ENCODE assay signal across 23 cellular contexts in genomic region chr7:100722480-100723212, GRCh38. TPM values are rescaled to one million over a fixed set of nuclear protein-coding genes. Genes with fewer than 3 reads are reported as not detected.
DNase-seq lines count a peak whose midpoint lies in the region; ATAC-seq, FAIRE-seq and TF ChIP-seq lines count a peak whose summit lies in the region.
"Had no signal": no experiment of that assay in that cellular context is flagged by ENCODE, and none has a peak within 500 bp of the region (broad histone marks: within the 10 kb centered on the region; RNA-seq: fewer than 3 reads in every experiment).

No MANE protein-coding gene starts in this region.

- no peak overlapping the region for H2BK15ac ChIP-seq in neuronal stem cell (ENCODE audit: low read length)
- no peak overlapping the region for H2BK15ac ChIP-seq in mesendoderm (replicated peaks; ENCODE audit: low read depth)

- H3K4me1 ChIP-seq in SK-N-SH (ENCODE audit: control insufficient read depth in 1 of 2, insufficient read depth in 2 of 2, low read depth in 1 of 2, low read length in 1 of 2), result peaks cover 0 to 3% of the 10 kb centered on the region in 2 experiments; a peak in 1 of 4 replicates
- peaks cover 91% of the 10 kb centered on the region for H3K4me1 ChIP-seq in HepG2 (ENCODE audit: insufficient read depth, low read length)
- peaks cover 3 to 6% of the 10 kb centered on the region in 2 donors for H3K4me1 ChIP-seq in neuronal stem cell (ENCODE audit: control insufficient read depth in 2 of 2, insufficient read depth in 1 of 2, low read depth in 1 of 2, low read length in 2 of 2)
- H3K4me1 ChIP-seq in mesendoderm (ENCODE audit: control insufficient read depth, low read depth, low read length), result no peaks in the 10 kb centered on the region
- peaks cover 6% of the 10 kb centered on the region for H3K4me1 ChIP-seq in lower lobe of right lung

- H3K27me3 ChIP-seq in SK-N-SH (ENCODE audit: insufficient read depth) (peaks cover 28% of the 10 kb centered on the region), HepG2 (ENCODE audit: control insufficient read depth in 1 of 2, insufficient read depth in 2 of 2, low read length in 2 of 2) (no peaks in the 10 kb centered on the region; a peak in 1 of 5 replicates), neuronal stem cell (ENCODE audit: control insufficient read depth in 3 of 3, insufficient read depth in 3 of 3, low read depth in 1 of 3, low read length in 3 of 3) (peaks cover 9 to 60% (median 34%) of the 10 kb centered on the region in 3 experiments), mesendoderm (ENCODE audit: insufficient read depth, low read length, poor library complexity) (peaks cover 18% of the 10 kb centered on the region), lower lobe of right lung (ENCODE audit: low read depth) (peaks cover 27% of the 10 kb centered on the region)

- H3K56ac ChIP-seq in mesendoderm (ENCODE audit: low read length), result no peak overlapping the region

- no peak overlapping the region for H4K5ac ChIP-seq in mesendoderm (ENCODE audit: low read length)

- H4K91ac ChIP-seq in neuronal stem cell (ENCODE audit: low read depth, low read length, poor library complexity), result no peak overlapping the region

- peak overlapping the region; percentile 18 for H2AK5ac ChIP-seq in neuronal stem cell (ENCODE audit: low read depth, low read length)
- H2AK5ac ChIP-seq in mesendoderm (ENCODE audit: low read length), result no peak overlapping the region

- H3K9me2 ChIP-seq in SK-N-SH, result no peaks in the 10 kb centered on the region

- no peak overlapping the region for H3K4me3 ChIP-seq in SK-N-SH (ENCODE audit: low read depth in 2 of 2, low read length in 1 of 2)
- H3K4me3 ChIP-seq in HepG2 (replicated peaks in 1 of 3; ENCODE audit: insufficient read depth in 1 of 3, low read depth in 2 of 3, low read length in 3 of 3), result peak overlapping the region in 2 of 3 experiments; percentile 6 to 46; a peak in 1 of 6 replicates
- no peak overlapping the region for H3K4me3 ChIP-seq in neuronal stem cell (ENCODE audit: low read length in 2 of 2)
- no peak overlapping the region for H3K4me3 ChIP-seq in mesendoderm (ENCODE audit: low read length)
- H3K4me3 ChIP-seq in lower lobe of right lung, result no peak overlapping the region

- in situ Hi-C loops in HepG2 (cut with HindIII; ENCODE audit: extremely low pct_ligation_motif_present, low pct_unique_long_range_greater_than_20kb), result no loop called here

- TF ChIP-seq EP300 in SK-N-SH (IDR thresholded peaks at IDR 0.05; ENCODE audit: borderline replicate concordance in 1 of 2, low read depth in 1 of 2, low read length in 1 of 2), result no peak
- no peak for TF ChIP-seq EP300 in HepG2 (IDR thresholded peaks at IDR 0.05; ENCODE audit: low read depth in 2 of 2, low read length in 2 of 2)
- TF ChIP-seq EP300 in HepG2 (CRISPR knock-in tag; IDR thresholded peaks at IDR 0.05; ENCODE audit: borderline replicate concordance), result no peak

- no TSS peak for BruUV-seq in HepG2 (replicated peaks; lab: Mats Ljungman, UMichigan)

- H3K14ac ChIP-seq in neuronal stem cell (ENCODE audit: low read length), result no peak overlapping the region

- H3K23ac ChIP-seq in neuronal stem cell (ENCODE audit: low read depth, low read length, poor library complexity) (no peak overlapping the region), mesendoderm (ENCODE audit: low read length) (no peak overlapping the region)

- TF ChIP-seq CTCF in SK-N-SH (IDR thresholded peaks at IDR 0.05), result no peak
- no peak for TF ChIP-seq CTCF in HepG2 (CRISPR knock-in tag; IDR thresholded peaks at IDR 0.05)
- TF ChIP-seq CTCF in lower lobe of right lung (IDR thresholded peaks at IDR 0.05), result no peak

- no peak overlapping the region for H2BK5ac ChIP-seq in neuronal stem cell (ENCODE audit: low read length)
- H2BK5ac ChIP-seq in mesendoderm (ENCODE audit: low read length), result no peak overlapping the region

- no peak overlapping the region for H2BK12ac ChIP-seq in neuronal stem cell (ENCODE audit: low read length)

- H4K8ac ChIP-seq in neuronal stem cell (ENCODE audit: low read depth, low read length) (no peak overlapping the region), mesendoderm (ENCODE audit: low read depth, low read length) (no peak overlapping the region)

- H2BK120ac ChIP-seq in neuronal stem cell (ENCODE audit: low read depth, low read length), result no peak overlapping the region
- no peak overlapping the region for H2BK120ac ChIP-seq in mesendoderm (ENCODE audit: low read depth, low read length)

- no peaks in the 10 kb centered on the region for H3K79me2 ChIP-seq in SK-N-SH (ENCODE audit: insufficient read depth)
- peaks cover 9% of the 10 kb centered on the region for H3K79me2 ChIP-seq in HepG2 (ENCODE audit: insufficient read depth, low read length)
- no peaks in the 10 kb centered on the region for H3K79me2 ChIP-seq in mesendoderm (ENCODE audit: control insufficient read depth, insufficient read depth, low read length)

- 76% methylated on average over 15 of the region's 17 CpGs for WGBS in SK-N-SH (ENCODE audit: low lambda C conversion rate)
- WGBS in HepG2 (ENCODE audit: low lambda C conversion rate), result 89% methylated on average over 13 of the region's 17 CpGs
- WGBS in neuronal stem cell (ENCODE audit: extremely low coverage in 2 of 2, insufficient read length in 2 of 2, insufficient replicate concordance in 1 of 2), 2 donors, result no CpG with 5 or more reads among the region's 17 CpGs
- WGBS in mesendoderm (ENCODE audit: extremely low coverage, insufficient coverage, low lambda C conversion rate), result no CpG with 5 or more reads among the region's 17 CpGs

- no peak for TF ChIP-seq POLR2A in HepG2 (IDR thresholded peaks at IDR 0.05; ENCODE audit: insufficient read depth in 1 of 2, low read depth in 2 of 2, low read length in 2 of 2)

- DNase-seq in SK-N-SH, result peak; percentile 14
- DNase-seq in HepG2 (ENCODE audit: low spot score), result no peak
- no peak for DNase-seq in neuronal stem cell (ENCODE audit: low spot score)
- no peak for DNase-seq in mesendoderm
- DNase-seq in lower lobe of right lung, result no peak
- DNase-seq: CD8-positive, alpha-beta T cell; COR-L47; DMS153; DMS79 treated with DMSO at 0.1 percent for 48 hours; EL; GOT3; HCEC 1CT; HFFc6 had no signal

- H3K18ac ChIP-seq in neuronal stem cell (ENCODE audit: low read length), result no peak overlapping the region
- no peak overlapping the region for H3K18ac ChIP-seq in mesendoderm (ENCODE audit: low read length)

- peaks cover 8% of the 10 kb centered on the region for H3F3A ChIP-seq in SK-N-SH (replicated peaks; ENCODE audit: insufficient read depth)

- FAIRE-seq in HepG2 (lab: Jason Lieb, UNC), result no peak
- FAIRE-seq: D721Med, G401.6, GM12892 had no signal

- no peak for ATAC-seq in SK-N-SH treated with all-trans-retinoic acid at 6 μM for 48 hours
- ATAC-seq in HepG2, result no peak
- ATAC-seq in lower lobe of right lung, result no peak
- ATAC-seq in HG03442 (IDR thresholded peaks at IDR 0.05; ENCODE audit: unreplicated experiment), result no peak
- ATAC-seq: CD8-positive, alpha-beta T cell had no signal

- H3K4ac ChIP-seq in neuronal stem cell (ENCODE audit: low read length) (no peak overlapping the region), mesendoderm (ENCODE audit: low read depth, low read length) (no peak overlapping the region)

- H3K79me1 ChIP-seq in neuronal stem cell (ENCODE audit: low read depth, low read length) (peaks cover 2% of the 10 kb centered on the region), mesendoderm (ENCODE audit: low read length) (no peaks in the 10 kb centered on the region)

- no peak for TF ChIP-seq RAD21 in SK-N-SH (IDR thresholded peaks at IDR 0.05; ENCODE audit: low read length)
- TF ChIP-seq RAD21 in HepG2 (CRISPR knock-in tag; IDR thresholded peaks at IDR 0.05), result no peak

- H3K4me2 ChIP-seq in SK-N-SH (no peak overlapping the region), HepG2 (ENCODE audit: low read depth, low read length) (peak overlapping the region; percentile 92), neuronal stem cell (ENCODE audit: insufficient read depth, low read length, poor library complexity, severe bottlenecking) (no peak overlapping the region), mesendoderm (ENCODE audit: low read length) (no peak overlapping the region)

- intact Hi-C loops in HepG2 (cut with micrococcal nuclease; ENCODE audit: unreplicated experiment), result no loop called here
- intact Hi-C loops in lower lobe of right lung (cut with DNase I), result no loop called here

- POLR2A ChIA-PET in SK-N-SH (lab: Yijun Ruan, JAX), result interaction anchor here (0.9 kb wide), 1 partner anchor 17 kb away, joined by 3 read pairs; the partner anchor contains the start of gene POP7
- POLR2A ChIA-PET in HepG2 (lab: Yijun Ruan, JAX), result interaction anchor here (5.9 kb wide), 1 partner anchor 16 kb away, joined by 59 read pairs; the partner anchor contains the start of gene POP7

- no peak overlapping the region for H3K27ac ChIP-seq in SK-N-SH (ENCODE audit: low read depth in 2 of 2, low read length in 1 of 2)
- peak overlapping the region; percentile 44 for H3K27ac ChIP-seq in HepG2 (ENCODE audit: extremely low read length, insufficient read depth, low read length)
- no peak overlapping the region for H3K27ac ChIP-seq in neuronal stem cell (replicated peaks; ENCODE audit: low read length)
- H3K27ac ChIP-seq in mesendoderm (ENCODE audit: low read depth, low read length), result no peak overlapping the region
- no peak overlapping the region for H3K27ac ChIP-seq in lower lobe of right lung
- H3K27ac ChIP-seq: 22Rv1, HL-60 had no signal

- no peaks in the 10 kb centered on the region for H4K20me1 ChIP-seq in SK-N-SH (ENCODE audit: insufficient read depth)
- H4K20me1 ChIP-seq in HepG2 (ENCODE audit: insufficient read depth, low read length), result no peaks in the 10 kb centered on the region

- H3K9ac ChIP-seq in SK-N-SH (no peak overlapping the region), HepG2 (ENCODE audit: insufficient read depth, low read depth, low read length) (peak overlapping the region; percentile 30; the same call in 1 of the 2 replicates), neuronal stem cell (ENCODE audit: low read depth, low read length, poor library complexity) (no peak overlapping the region), mesendoderm (ENCODE audit: low read length) (no peak overlapping the region)

- H2AFZ ChIP-seq in SK-N-SH (ENCODE audit: low read depth) (no peak overlapping the region), HepG2 (ENCODE audit: low read length) (no peak overlapping the region), neuronal stem cell (ENCODE audit: low read length) (no peak overlapping the region)

- H3K36me3 ChIP-seq in SK-N-SH (replicated peaks in 1 of 2; ENCODE audit: control insufficient read depth in 1 of 2, insufficient read depth in 2 of 2, low read length in 1 of 2) (no peaks in the 10 kb centered on the region), HepG2 (replicated peaks in 1 of 2; ENCODE audit: control insufficient read depth in 1 of 2, insufficient read depth in 2 of 2, low read length in 2 of 2) (no peaks in the 10 kb centered on the region), neuronal stem cell (replicated peaks in 1 of 2; ENCODE audit: control insufficient read depth in 2 of 2, insufficient read depth in 2 of 2, low read length in 2 of 2) (no peaks in the 10 kb centered on the region), mesendoderm (ENCODE audit: control insufficient read depth, insufficient read depth, low read length) (no peaks in the 10 kb centered on the region), lower lobe of right lung (no peaks in the 10 kb centered on the region)

- H3K9me3 ChIP-seq in SK-N-SH (no peaks in the 10 kb centered on the region), HepG2 (ENCODE audit: low read length) (no peaks in the 10 kb centered on the region), neuronal stem cell (replicated peaks in 1 of 2; ENCODE audit: control insufficient read depth in 2 of 2, insufficient read depth in 1 of 2, low read depth in 1 of 2, low read length in 2 of 2) (peaks cover 2 to 4% of the 10 kb centered on the region in 2 donors), lower lobe of right lung (no peaks in the 10 kb centered on the region)

- CTCF ChIA-PET in SK-N-SH (lab: Yijun Ruan, JAX) (interaction anchor here (0.9 to 13.0 kb wide), 11 partner anchors 10 to 159 kb away, joined by 3 to 344 read pairs (median 5); partner anchors contain the start of genes EPHB4, POP7, SLC12A9 and ZAN), HepG2 (lab: Yijun Ruan, JAX; ENCODE audit: low intra/inter-chr PET ratio, low total read pairs) (no interaction called here)

RNA-seq across cellular contexts. Expression of gene EPO, which starts 2.4 kb away (rescaled TPM):
- polyA plus RNA-seq in SK-N-SH (2012; rRNA removed) (not detected in 2 replicates), HepG2 (2011; rRNA removed) (25.7 and 26.2 TPM in 2 replicates)
- polyA plus RNA-seq in SK-N-SH (2012; cell fraction: cytosol; rRNA removed), result 0.03 TPM in 1 of 2 replicates, not detected in the other
- 0.18 and 0.32 TPM in 2 replicates for polyA plus RNA-seq in SK-N-SH (2012; cell fraction: nucleus; rRNA removed)
- total RNA-seq in HepG2 (2016; rRNA removed; fragmentation: Illumina TruSeq; extraction: Trizol) (9.9 and 10.3 TPM in 2 replicates), lower lobe of right lung (not detected)
- total RNA-seq in HepG2 (2016; cell fraction: cytosol; rRNA removed; fragmentation: Illumina TruSeq; extraction: Trizol; ENCODE audit: low read depth), result 10.8 and 15.4 TPM in 2 replicates
- total RNA-seq in HepG2 (2016; cell fraction: insoluble cytoplasmic fraction; rRNA removed; fragmentation: Illumina TruSeq; extraction: Trizol), result 9.7 and 9.8 TPM in 2 replicates
- total RNA-seq in HepG2 (2016; cell fraction: membrane; rRNA removed; fragmentation: Illumina TruSeq; extraction: Trizol), result 16.5 and 20.1 TPM in 2 replicates
- total RNA-seq in HepG2 (2016; cell fraction: nucleus; rRNA removed; fragmentation: Illumina TruSeq; extraction: Trizol), result 5.3 and 6.7 TPM in 2 replicates
- 19.8 and 27.3 TPM in 2 replicates for polyA plus RNA-seq in HepG2 (2011; cell fraction: cytosol; rRNA removed)
- 19.5 and 22.2 TPM in 2 replicates for polyA plus RNA-seq in HepG2 (2011; cell fraction: nucleus; rRNA removed)
- 8.8 and 13.8 TPM in 2 replicates for polyA plus RNA-seq in HepG2 (2012)
- 12.3 and 15.4 TPM in 2 replicates for polyA plus RNA-seq in HepG2 (2016; cell fraction: cytosol; fragmentation: Illumina TruSeq; extraction: Trizol; ENCODE audit: low read depth)
- 10.0 and 11.4 TPM in 2 replicates for polyA plus RNA-seq in HepG2 (2016; cell fraction: insoluble cytoplasmic fraction; fragmentation: Illumina TruSeq; extraction: Trizol; ENCODE audit: low read depth)
- 14.8 and 16.9 TPM in 2 replicates for polyA plus RNA-seq in HepG2 (2016; cell fraction: membrane; fragmentation: Illumina TruSeq; extraction: Trizol; ENCODE audit: low read depth)
- polyA plus RNA-seq in HepG2 (2016; cell fraction: nucleus; fragmentation: Illumina TruSeq; extraction: Trizol; ENCODE audit: insufficient read depth, low read depth), result 13.7 and 14.3 TPM in 2 replicates
- 17.8 TPM in 1 of 2 replicates, not detected in the other for polyA minus RNA-seq in HepG2 (2011; rRNA and poly(A)+ RNA removed; ENCODE audit: low replicate concordance)
- 10.0 and 11.1 TPM in 2 replicates for polyA minus RNA-seq in HepG2 (2011; cell fraction: cytosol; rRNA and poly(A)+ RNA removed)
- 2.6 and 3.1 TPM in 2 replicates for polyA minus RNA-seq in HepG2 (2011; cell fraction: nucleus; rRNA and poly(A)+ RNA removed)
- 0.07 TPM for polyA plus RNA-seq in neuronal stem cell (2013, experiment 1 of 2)
- polyA plus RNA-seq in neuronal stem cell (2013, experiment 2 of 2), result 0.14 TPM
- 0.13 TPM for polyA plus RNA-seq in mesendoderm (2013, experiment 1 of 2)
- polyA plus RNA-seq in mesendoderm (2013, experiment 2 of 2), result 0.22 TPM
- total RNA-seq: CD8-positive, alpha-beta T cell; HFFc6 had no signal
- polyA plus RNA-seq: BJ, CD14-positive monocyte had no signal

RNA-seq across cellular contexts. Expression of gene ZAN, which starts 10.7 kb away (rescaled TPM):
- polyA plus RNA-seq in SK-N-SH (2012; rRNA removed) (not detected in 2 replicates), HepG2 (2011; rRNA removed) (0.09 and 0.14 TPM in 2 replicates)
- polyA plus RNA-seq in SK-N-SH (2012; cell fraction: cytosol; rRNA removed), result not detected in 2 replicates
- not detected in 2 replicates for polyA plus RNA-seq in SK-N-SH (2012; cell fraction: nucleus; rRNA removed)
- total RNA-seq in HepG2 (2016; rRNA removed; fragmentation: Illumina TruSeq; extraction: Trizol) (0.02 and 0.08 TPM in 2 replicates), lower lobe of right lung (not detected)
- total RNA-seq in HepG2 (2016; cell fraction: cytosol; rRNA removed; fragmentation: Illumina TruSeq; extraction: Trizol; ENCODE audit: low read depth), result 0.09 and 0.10 TPM in 2 replicates
- total RNA-seq in HepG2 (2016; cell fraction: insoluble cytoplasmic fraction; rRNA removed; fragmentation: Illumina TruSeq; extraction: Trizol), result 0.04 TPM in 2 replicates
- total RNA-seq in HepG2 (2016; cell fraction: membrane; rRNA removed; fragmentation: Illumina TruSeq; extraction: Trizol), result 0.03 and 0.06 TPM in 2 replicates
- 0.06 TPM in 2 replicates for total RNA-seq in HepG2 (2016; cell fraction: nucleus; rRNA removed; fragmentation: Illumina TruSeq; extraction: Trizol)
- polyA plus RNA-seq in HepG2 (2011; cell fraction: cytosol; rRNA removed), result 0.07 and 0.08 TPM in 2 replicates
- polyA plus RNA-seq in HepG2 (2011; cell fraction: nucleus; rRNA removed), result 0.55 and 0.66 TPM in 2 replicates
- 0.13 and 0.23 TPM in 2 replicates for polyA plus RNA-seq in HepG2 (2012)
- 0.05 TPM in 2 replicates for polyA plus RNA-seq in HepG2 (2016; cell fraction: cytosol; fragmentation: Illumina TruSeq; extraction: Trizol; ENCODE audit: low read depth)
- polyA plus RNA-seq in HepG2 (2016; cell fraction: insoluble cytoplasmic fraction; fragmentation: Illumina TruSeq; extraction: Trizol; ENCODE audit: low read depth), result 0.05 and 0.12 TPM in 2 replicates
- polyA plus RNA-seq in HepG2 (2016; cell fraction: membrane; fragmentation: Illumina TruSeq; extraction: Trizol; ENCODE audit: low read depth), result 0.07 and 0.08 TPM in 2 replicates
- 0.44 and 0.63 TPM in 2 replicates for polyA plus RNA-seq in HepG2 (2016; cell fraction: nucleus; fragmentation: Illumina TruSeq; extraction: Trizol; ENCODE audit: insufficient read depth, low read depth)
- 0.48 TPM in 1 of 2 replicates, not detected in the other for polyA minus RNA-seq in HepG2 (2011; rRNA and poly(A)+ RNA removed; ENCODE audit: low replicate concordance)
- 0.10 and 0.18 TPM in 2 replicates for polyA minus RNA-seq in HepG2 (2011; cell fraction: cytosol; rRNA and poly(A)+ RNA removed)
- 0.25 and 0.26 TPM in 2 replicates for polyA minus RNA-seq in HepG2 (2011; cell fraction: nucleus; rRNA and poly(A)+ RNA removed)
- polyA plus RNA-seq in neuronal stem cell (2013, experiment 1 of 2), result not detected
- under 0.01 TPM for polyA plus RNA-seq in neuronal stem cell (2013, experiment 2 of 2)
- 0.01 TPM for polyA plus RNA-seq in mesendoderm (2013, experiment 1 of 2)
- polyA plus RNA-seq in mesendoderm (2013, experiment 2 of 2), result 0.01 TPM
- total RNA-seq: A673; CD8-positive, alpha-beta T cell; HFFc6 had no signal
- polyA plus RNA-seq: BJ, CD14-positive monocyte had no signal

RNA-seq across cellular contexts. Expression of gene POP7, which starts 16.7 kb away (rescaled TPM):
- polyA plus RNA-seq in SK-N-SH (2012; rRNA removed), result 63.8 and 81.8 TPM in 2 replicates
- polyA plus RNA-seq in SK-N-SH (2012; cell fraction: cytosol; rRNA removed), result 46.0 and 60.0 TPM in 2 replicates
- polyA plus RNA-seq in SK-N-SH (2012; cell fraction: nucleus; rRNA removed), result 30.7 and 40.4 TPM in 2 replicates
- 91.1 and 91.5 TPM in 2 replicates for total RNA-seq in HepG2 (2016; rRNA removed; fragmentation: Illumina TruSeq; extraction: Trizol)
- total RNA-seq in HepG2 (2016; cell fraction: cytosol; rRNA removed; fragmentation: Illumina TruSeq; extraction: Trizol; ENCODE audit: low read depth), result 80.9 and 134 TPM in 2 replicates
- 88.0 and 96.3 TPM in 2 replicates for total RNA-seq in HepG2 (2016; cell fraction: insoluble cytoplasmic fraction; rRNA removed; fragmentation: Illumina TruSeq; extraction: Trizol)
- 82.0 and 130 TPM in 2 replicates for total RNA-seq in HepG2 (2016; cell fraction: membrane; rRNA removed; fragmentation: Illumina TruSeq; extraction: Trizol)
- total RNA-seq in HepG2 (2016; cell fraction: nucleus; rRNA removed; fragmentation: Illumina TruSeq; extraction: Trizol), result 30.9 and 33.0 TPM in 2 replicates
- 63.9 and 70.6 TPM in 2 replicates for polyA plus RNA-seq in HepG2 (2011; rRNA removed)
- polyA plus RNA-seq in HepG2 (2011; cell fraction: cytosol; rRNA removed), result 59.0 and 91.7 TPM in 2 replicates
- 30.7 and 33.6 TPM in 2 replicates for polyA plus RNA-seq in HepG2 (2011; cell fraction: nucleus; rRNA removed)
- polyA plus RNA-seq in HepG2 (2012), result 35.3 and 43.7 TPM in 2 replicates
- polyA plus RNA-seq in HepG2 (2016; cell fraction: cytosol; fragmentation: Illumina TruSeq; extraction: Trizol; ENCODE audit: low read depth), result 72.9 and 135 TPM in 2 replicates
- 95.2 and 106 TPM in 2 replicates for polyA plus RNA-seq in HepG2 (2016; cell fraction: insoluble cytoplasmic fraction; fragmentation: Illumina TruSeq; extraction: Trizol; ENCODE audit: low read depth)
- 75.0 and 120 TPM in 2 replicates for polyA plus RNA-seq in HepG2 (2016; cell fraction: membrane; fragmentation: Illumina TruSeq; extraction: Trizol; ENCODE audit: low read depth)
- polyA plus RNA-seq in HepG2 (2016; cell fraction: nucleus; fragmentation: Illumina TruSeq; extraction: Trizol; ENCODE audit: insufficient read depth, low read depth), result 59.0 and 71.0 TPM in 2 replicates
- polyA minus RNA-seq in HepG2 (2011; rRNA and poly(A)+ RNA removed; ENCODE audit: low replicate concordance), result 32.0 and 34.2 TPM in 2 replicates
- polyA minus RNA-seq in HepG2 (2011; cell fraction: cytosol; rRNA and poly(A)+ RNA removed), result 21.5 and 21.6 TPM in 2 replicates
- 4.5 and 5.0 TPM in 2 replicates for polyA minus RNA-seq in HepG2 (2011; cell fraction: nucleus; rRNA and poly(A)+ RNA removed)
- 50.2 TPM for polyA plus RNA-seq in neuronal stem cell (2013, experiment 1 of 2)
- 53.7 TPM for polyA plus RNA-seq in neuronal stem cell (2013, experiment 2 of 2)
- 115 TPM for polyA plus RNA-seq in mesendoderm (2013, experiment 1 of 2)
- 113 TPM for polyA plus RNA-seq in mesendoderm (2013, experiment 2 of 2)
- 21.5 TPM for total RNA-seq in lower lobe of right lung

RNA-seq across cellular contexts. Expression of gene GIGYF1, which starts 28.6 kb away (rescaled TPM):
- polyA plus RNA-seq in SK-N-SH (2012; rRNA removed) (17.4 and 19.4 TPM in 2 replicates), HepG2 (2011; rRNA removed) (7.6 and 10.2 TPM in 2 replicates)
- polyA plus RNA-seq in SK-N-SH (2012; cell fraction: cytosol; rRNA removed), result 3.3 and 5.9 TPM in 2 replicates
- 99.4 and 118 TPM in 2 replicates for polyA plus RNA-seq in SK-N-SH (2012; cell fraction: nucleus; rRNA removed)
- total RNA-seq in HepG2 (2016; rRNA removed; fragmentation: Illumina TruSeq; extraction: Trizol) (6.4 and 16.1 TPM in 2 replicates), lower lobe of right lung (53.4 TPM)
- 1.1 TPM in 2 replicates for total RNA-seq in HepG2 (2016; cell fraction: cytosol; rRNA removed; fragmentation: Illumina TruSeq; extraction: Trizol; ENCODE audit: low read depth)
- 5.2 and 15.6 TPM in 2 replicates for total RNA-seq in HepG2 (2016; cell fraction: insoluble cytoplasmic fraction; rRNA removed; fragmentation: Illumina TruSeq; extraction: Trizol)
- 2.5 and 3.1 TPM in 2 replicates for total RNA-seq in HepG2 (2016; cell fraction: membrane; rRNA removed; fragmentation: Illumina TruSeq; extraction: Trizol)
- total RNA-seq in HepG2 (2016; cell fraction: nucleus; rRNA removed; fragmentation: Illumina TruSeq; extraction: Trizol), result 20.9 and 26.7 TPM in 2 replicates
- polyA plus RNA-seq in HepG2 (2011; cell fraction: cytosol; rRNA removed), result 2.9 and 4.4 TPM in 2 replicates
- polyA plus RNA-seq in HepG2 (2011; cell fraction: nucleus; rRNA removed), result 109 and 136 TPM in 2 replicates
- polyA plus RNA-seq in HepG2 (2012), result 14.6 and 15.7 TPM in 2 replicates
- 0.49 and 0.50 TPM in 2 replicates for polyA plus RNA-seq in HepG2 (2016; cell fraction: cytosol; fragmentation: Illumina TruSeq; extraction: Trizol; ENCODE audit: low read depth)
- 4.7 and 6.6 TPM in 2 replicates for polyA plus RNA-seq in HepG2 (2016; cell fraction: insoluble cytoplasmic fraction; fragmentation: Illumina TruSeq; extraction: Trizol; ENCODE audit: low read depth)
- 1.2 and 1.8 TPM in 2 replicates for polyA plus RNA-seq in HepG2 (2016; cell fraction: membrane; fragmentation: Illumina TruSeq; extraction: Trizol; ENCODE audit: low read depth)
- polyA plus RNA-seq in HepG2 (2016; cell fraction: nucleus; fragmentation: Illumina TruSeq; extraction: Trizol; ENCODE audit: insufficient read depth, low read depth), result 82.9 and 91.2 TPM in 2 replicates
- 10.8 and 12.0 TPM in 2 replicates for polyA minus RNA-seq in HepG2 (2011; rRNA and poly(A)+ RNA removed; ENCODE audit: low replicate concordance)
- polyA minus RNA-seq in HepG2 (2011; cell fraction: cytosol; rRNA and poly(A)+ RNA removed), result 5.3 and 5.8 TPM in 2 replicates
- polyA minus RNA-seq in HepG2 (2011; cell fraction: nucleus; rRNA and poly(A)+ RNA removed), result 29.1 and 35.3 TPM in 2 replicates
- 29.2 TPM for polyA plus RNA-seq in neuronal stem cell (2013, experiment 1 of 2)
- 28.5 TPM for polyA plus RNA-seq in neuronal stem cell (2013, experiment 2 of 2)
- polyA plus RNA-seq in mesendoderm (2013, experiment 1 of 2), result 23.5 TPM
- polyA plus RNA-seq in mesendoderm (2013, experiment 2 of 2), result 25.0 TPM

RNA-seq across cellular contexts. Expression of gene GNB2, which starts 49.1 kb away (rescaled TPM):
- 276 and 398 TPM in 2 replicates for polyA plus RNA-seq in SK-N-SH (2012; rRNA removed)
- 195 and 393 TPM in 2 replicates for polyA plus RNA-seq in SK-N-SH (2012; cell fraction: cytosol; rRNA removed)
- polyA plus RNA-seq in SK-N-SH (2012; cell fraction: nucleus; rRNA removed), result 231 and 304 TPM in 2 replicates
- total RNA-seq in HepG2 (2016; rRNA removed; fragmentation: Illumina TruSeq; extraction: Trizol), result 48.3 and 64.3 TPM in 2 replicates
- total RNA-seq in HepG2 (2016; cell fraction: cytosol; rRNA removed; fragmentation: Illumina TruSeq; extraction: Trizol; ENCODE audit: low read depth), result 84.0 and 90.3 TPM in 2 replicates
- 51.7 and 55.9 TPM in 2 replicates for total RNA-seq in HepG2 (2016; cell fraction: insoluble cytoplasmic fraction; rRNA removed; fragmentation: Illumina TruSeq; extraction: Trizol)
- 95.7 and 129 TPM in 2 replicates for total RNA-seq in HepG2 (2016; cell fraction: membrane; rRNA removed; fragmentation: Illumina TruSeq; extraction: Trizol)
- 30.4 and 32.6 TPM in 2 replicates for total RNA-seq in HepG2 (2016; cell fraction: nucleus; rRNA removed; fragmentation: Illumina TruSeq; extraction: Trizol)
- polyA plus RNA-seq in HepG2 (2011; rRNA removed), result 67.1 and 82.0 TPM in 2 replicates
- 69.6 and 88.5 TPM in 2 replicates for polyA plus RNA-seq in HepG2 (2011; cell fraction: cytosol; rRNA removed)
- 82.9 and 91.9 TPM in 2 replicates for polyA plus RNA-seq in HepG2 (2011; cell fraction: nucleus; rRNA removed)
- 80.2 and 110 TPM in 2 replicates for polyA plus RNA-seq in HepG2 (2012)
- 141 and 174 TPM in 2 replicates for polyA plus RNA-seq in HepG2 (2016; cell fraction: cytosol; fragmentation: Illumina TruSeq; extraction: Trizol; ENCODE audit: low read depth)
- polyA plus RNA-seq in HepG2 (2016; cell fraction: insoluble cytoplasmic fraction; fragmentation: Illumina TruSeq; extraction: Trizol; ENCODE audit: low read depth), result 105 and 126 TPM in 2 replicates
- polyA plus RNA-seq in HepG2 (2016; cell fraction: membrane; fragmentation: Illumina TruSeq; extraction: Trizol; ENCODE audit: low read depth), result 137 and 159 TPM in 2 replicates
- polyA plus RNA-seq in HepG2 (2016; cell fraction: nucleus; fragmentation: Illumina TruSeq; extraction: Trizol; ENCODE audit: insufficient read depth, low read depth), result 84.9 and 92.0 TPM in 2 replicates
- 104 and 125 TPM in 2 replicates for polyA minus RNA-seq in HepG2 (2011; rRNA and poly(A)+ RNA removed; ENCODE audit: low replicate concordance)
- 35.2 and 43.4 TPM in 2 replicates for polyA minus RNA-seq in HepG2 (2011; cell fraction: cytosol; rRNA and poly(A)+ RNA removed)
- 10.0 and 11.4 TPM in 2 replicates for polyA minus RNA-seq in HepG2 (2011; cell fraction: nucleus; rRNA and poly(A)+ RNA removed)
- 110 TPM for polyA plus RNA-seq in neuronal stem cell (2013, experiment 1 of 2)
- polyA plus RNA-seq in neuronal stem cell (2013, experiment 2 of 2), result 110 TPM
- polyA plus RNA-seq in mesendoderm (2013, experiment 1 of 2), result 68.1 TPM
- polyA plus RNA-seq in mesendoderm (2013, experiment 2 of 2), result 70.0 TPM
- 247 TPM for total RNA-seq in lower lobe of right lung

Comparison
In these comparisons a context has a peak if more than half of its experiments do, and no peak if none do; other contexts are left out.
1. H3K4me3 ChIP-seq: peak in HepG2 (2 of 3); none in SK-N-SH (0 of 2), neuronal stem cell (0 of 2), mesendoderm (single experiment) and lower lobe of right lung (single experiment).